10 cellular contexts compared by ENCODE assay signal in genomic region chr2:226002438-226002837, GRCh38.
DNase-seq lines count a peak whose midpoint lies in the region; ATAC-seq, FAIRE-seq and TF ChIP-seq lines count a peak whose summit lies in the region.
"Had no signal": no experiment of that assay in that cellular context is flagged by ENCODE, and none has a peak within 500 bp of the region (broad histone marks: within the 10 kb centered on the region; RNA-seq: fewer than 3 reads in every experiment).

No MANE protein-coding gene starts in this region.

- no peak overlapping the region for H4K91ac ChIP-seq in H1 (replicated peaks; ENCODE audit: insufficient read length, low read length)

- H3K79me2 ChIP-seq in H1 (ENCODE audit: control insufficient read depth in 1 of 2, insufficient read depth in 2 of 2, low read length in 2 of 2): no peaks in the 10 kb centered on the region
- no peaks in the 10 kb centered on the region for H3K79me2 ChIP-seq in osteoblast (ENCODE audit: insufficient read depth, low read length)

- DNase-seq in MG63 (peak; percentile 23), H1 (ENCODE audit: low read depth in 1 of 2, low spot score in 2 of 2) (no peak), osteoblast (ENCODE audit: insufficient read length, low spot score, missing footprints) (peak; percentile 79), NCI-H2107 (lab: John Stamatoyannopoulos, UW) (no peak), head of caudate nucleus (no peak), NCI-H2081 (lab: John Stamatoyannopoulos, UW) (no peak)
- DNase-seq in effector CD8-positive, alpha-beta T cell (lab: John Stamatoyannopoulos, UW): no peak
- DNase-seq: SHP77 had no signal

- no peak overlapping the region for H3K18ac ChIP-seq in H1 (ENCODE audit: extremely low read depth, low read length)

- H3K23ac ChIP-seq in H1 (ENCODE audit: insufficient read length): no peak overlapping the region

- POLR2A ChIA-PET in H1 (lab: Charles Lee; ENCODE audit: partially characterized antibody): no interaction called here

- no peaks in the 10 kb centered on the region for H3K79me1 ChIP-seq in H1 (ENCODE audit: low read depth, low read length)

- no peak overlapping the region for H3K4ac ChIP-seq in H1 (replicated peaks; ENCODE audit: insufficient read length, low read depth, low read length)

- peak; percentile 52 for ATAC-seq in GM18517 (IDR thresholded peaks at IDR 0.05; ENCODE audit: unreplicated experiment)

- intact Hi-C loops in head of caudate nucleus (cut with DNase I): no loop called here

- no peak for TF ChIP-seq POLR2A in H1 (IDR thresholded peaks at IDR 0.05; ENCODE audit: control extremely low read depth in 1 of 2, low read depth in 2 of 2, low read length in 2 of 2)

- no peaks in the 10 kb centered on the region for H3K27me3 ChIP-seq in MG63
- H3K27me3 ChIP-seq in H1 (replicated peaks in 1 of 4; ENCODE audit: control insufficient read depth in 3 of 4, extremely low read depth in 1 of 4, insufficient read depth in 3 of 4, low read length in 3 of 4): no peaks in the 10 kb centered on the region
- H3K27me3 ChIP-seq in osteoblast (ENCODE audit: insufficient read depth, low read length): no peaks in the 10 kb centered on the region

- H3K14ac ChIP-seq in H1 (ENCODE audit: insufficient read length): no peak overlapping the region

- H2BK5ac ChIP-seq in H1 (ENCODE audit: low read depth, low read length): no peak overlapping the region

- H3K4me1 ChIP-seq in H1 (replicated peaks in 1 of 4; ENCODE audit: control insufficient read depth in 3 of 4, insufficient read depth in 4 of 4, low read length in 3 of 4) (no peaks in the 10 kb centered on the region), osteoblast (ENCODE audit: insufficient read depth, low read length) (peaks cover 5% of the 10 kb centered on the region)

- H3K4me3 ChIP-seq in MG63 (no peak overlapping the region), H1 (ENCODE audit: extremely low read depth in 1 of 4, insufficient read depth in 2 of 4, low read depth in 3 of 4, low read length in 4 of 4) (no peak overlapping the region), osteoblast (ENCODE audit: insufficient read depth, low read length) (no peak overlapping the region)

- H4K8ac ChIP-seq in H1 (ENCODE audit: extremely low read depth, insufficient read depth, low read length): no peak overlapping the region

- H2BK15ac ChIP-seq in H1 (ENCODE audit: low read length): no peak overlapping the region

- H2BK20ac ChIP-seq in H1 (ENCODE audit: low read length): no peak overlapping the region

- no peak for TF ChIP-seq EP300 in H1 (IDR thresholded peaks at IDR 0.05; ENCODE audit: borderline replicate concordance in 1 of 2, low read depth in 2 of 2, low read length in 2 of 2)

- no peak overlapping the region for H3K9ac ChIP-seq in H1 (replicated peaks in 1 of 4; ENCODE audit: extremely low read depth in 1 of 4, low read depth in 3 of 4, low read length in 3 of 4)

- H4K20me1 ChIP-seq in H1 (replicated peaks in 1 of 2; ENCODE audit: control insufficient read depth in 1 of 2, insufficient read depth in 2 of 2, low read length in 2 of 2): no peaks in the 10 kb centered on the region
- no peaks in the 10 kb centered on the region for H4K20me1 ChIP-seq in osteoblast (ENCODE audit: insufficient read depth, low read length)

- no peak overlapping the region for H3K56ac ChIP-seq in H1 (replicated peaks; ENCODE audit: insufficient read length, low read depth, low read length)

- WGBS in H1 (ENCODE audit: extremely low coverage in 1 of 2, insufficient coverage in 1 of 2, insufficient read length in 1 of 2, insufficient replicate concordance in 2 of 2, low coverage in 1 of 2, low lambda C conversion rate in 2 of 2, missing lambda C conversion rate in 1 of 2), 2 experiments: 90% methylated on average over 2 of the region's 2 CpGs; no CpG with 5 or more reads in 1 of the 2 experiments

- H3K23me2 ChIP-seq in H1 (ENCODE audit: low read depth, low read length): no peaks in the 10 kb centered on the region

- H3K36me3 ChIP-seq in MG63: no peaks in the 10 kb centered on the region
- no peaks in the 10 kb centered on the region for H3K36me3 ChIP-seq in H1 (ENCODE audit: control insufficient read depth in 2 of 4, insufficient read depth in 4 of 4, low read length in 3 of 4)
- no peaks in the 10 kb centered on the region for H3K36me3 ChIP-seq in osteoblast (ENCODE audit: insufficient read depth, low read length)

- no peak overlapping the region for H3K4me2 ChIP-seq in H1 (ENCODE audit: insufficient read depth in 1 of 2, low read depth in 2 of 2, low read length in 2 of 2)
- no peak overlapping the region for H3K4me2 ChIP-seq in osteoblast (ENCODE audit: insufficient read depth, low read length)

- no peaks in the 10 kb centered on the region for H3K9me3 ChIP-seq in MG63
- no peaks in the 10 kb centered on the region for H3K9me3 ChIP-seq in H1 (ENCODE audit: insufficient read depth in 2 of 2, low read depth in 1 of 2, low read length in 1 of 2)
- H3K9me3 ChIP-seq in osteoblast (ENCODE audit: low read depth, low read length): no peaks in the 10 kb centered on the region

- no peak for TF ChIP-seq RAD21 in H1 (IDR thresholded peaks at IDR 0.05 in 1 of 2, conservative IDR thresholded peaks at IDR 0.05 in 1 of 2; ENCODE audit: low read depth in 2 of 2, low read length in 2 of 2)

- no peak for FAIRE-seq in H1 (lab: Jason Lieb, UNC)
- FAIRE-seq: colon had no signal

- peak overlapping the region; percentile 73 for H2AFZ ChIP-seq in H1 (ENCODE audit: low read length)
- peak overlapping the region; percentile 3 for H2AFZ ChIP-seq in osteoblast (ENCODE audit: low read length)

- H2BK12ac ChIP-seq in H1 (ENCODE audit: low read depth, low read length): no peak overlapping the region

- H4K5ac ChIP-seq in H1 (ENCODE audit: insufficient read length, low read depth, low read length): no peak overlapping the region

- CTCF ChIA-PET in H1 (lab: Charles Lee; ENCODE audit: partially characterized antibody): no interaction called here

- no peak overlapping the region for H3K27ac ChIP-seq in H1 (ENCODE audit: low read depth, low read length)
- H3K27ac ChIP-seq in osteoblast (ENCODE audit: low read depth, low read length): peak overlapping the region; percentile 5

- H2BK120ac ChIP-seq in H1 (replicated peaks; ENCODE audit: low read depth, low read length): no peak overlapping the region

- no peak for TF ChIP-seq CTCF in H1 (IDR thresholded peaks at IDR 0.05; ENCODE audit: control extremely low read depth in 1 of 3, insufficient read depth in 1 of 3, low read depth in 1 of 3, low read length in 3 of 3)
- no peak for TF ChIP-seq CTCF in osteoblast (IDR thresholded peaks at IDR 0.05; ENCODE audit: extremely low read depth, low read depth, low read length)

- H2AK5ac ChIP-seq in H1 (ENCODE audit: low read depth, low read length): no peak overlapping the region

TF ChIP-seq in H1, 55 proteins besides CTCF, POLR2A, EP300 and RAD21:
- no peak for TF ChIP-seq TBP (IDR thresholded peaks at IDR 0.05; ENCODE audit: low read depth, low read length)
- no peak for TF ChIP-seq BRCA1 (IDR thresholded peaks at IDR 0.05; ENCODE audit: low read depth, low read length)
- TF ChIP-seq MAX (IDR thresholded peaks at IDR 0.05): no peak
- no peak for TF ChIP-seq POU5F1 (IDR thresholded peaks at IDR 0.05; ENCODE audit: low read depth, low read length)
- TF ChIP-seq CEBPB (IDR thresholded peaks at IDR 0.05; ENCODE audit: low read depth, low read length): no peak
- TF ChIP-seq NRF1 (IDR thresholded peaks at IDR 0.05; ENCODE audit: low read depth, low read length): no peak
- TF ChIP-seq E2F6 (IDR thresholded peaks at IDR 0.05): no peak
- TF ChIP-seq JUN (IDR thresholded peaks at IDR 0.05; ENCODE audit: low read depth, low read length): no peak
- TF ChIP-seq EZH2 (IDR thresholded peaks at IDR 0.05; ENCODE audit: low read depth, low read length, severe bottlenecking): no peak
- TF ChIP-seq TAF1 (IDR thresholded peaks at IDR 0.05; ENCODE audit: low read depth, low read length): no peak
- no peak for TF ChIP-seq SRF (IDR thresholded peaks at IDR 0.05; ENCODE audit: low read depth, low read length)

Comparison
In these comparisons a context has a peak if more than half of its experiments do, and no peak if none do; other contexts are left out.
1. DNase-seq: peak in MG63 (single experiment) and osteoblast (single experiment); none in H1 (0 of 2), NCI-H2107 (single experiment), head of caudate nucleus (0 of 42), NCI-H2081 (0 of 2) and effector CD8-positive, alpha-beta T cell (single experiment).